ENCODE assay signal across 9 cellular contexts in the genomic region with DNA sequence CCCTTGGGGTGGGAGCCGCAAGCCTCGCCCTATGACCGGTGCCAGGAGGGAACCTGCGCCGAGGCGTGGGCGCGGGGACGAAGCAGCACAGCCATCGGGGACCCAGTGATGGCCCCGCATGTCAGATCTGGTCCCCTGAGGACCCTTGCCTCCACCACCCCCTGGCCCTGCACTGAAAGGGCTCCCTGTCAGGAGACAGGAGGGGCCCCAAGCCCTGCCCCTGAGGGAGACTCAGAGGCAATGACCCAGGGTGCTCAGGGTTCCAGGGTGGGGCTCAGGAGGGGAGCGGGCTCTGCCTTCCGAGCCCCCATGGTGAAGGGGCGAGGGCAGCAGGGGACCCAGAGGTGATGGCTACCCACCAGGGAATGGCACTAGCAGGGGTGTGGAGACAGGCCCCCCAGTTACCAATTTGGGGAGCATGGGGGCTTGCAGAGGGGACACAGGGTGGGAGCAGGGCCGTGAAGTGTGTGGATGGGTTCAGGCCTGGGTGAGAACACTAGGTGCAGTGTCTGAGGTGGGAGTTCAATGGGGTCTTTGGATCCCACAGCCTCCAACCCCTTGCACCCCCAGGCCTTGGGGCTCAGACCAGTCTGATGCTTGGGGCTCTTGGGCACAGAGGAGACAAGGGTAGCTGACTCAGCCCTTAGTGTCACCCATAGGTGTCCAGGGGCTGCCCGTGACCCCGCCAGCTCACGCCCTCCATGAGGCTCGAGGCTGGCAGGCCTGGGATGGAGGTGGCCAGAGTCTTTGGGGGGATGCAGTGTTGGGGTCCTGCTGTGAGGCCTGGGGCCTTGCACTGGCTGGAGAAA. TPM values are rescaled to one million over a fixed set of nuclear protein-coding genes. Genes with fewer than 3 reads are reported as not detected.
A peak's percentile ranks its signal among the peaks of the same experiment; 100 is the strongest.
DNase-seq lines count a peak whose midpoint lies in the region; ATAC-seq and TF ChIP-seq lines count a peak whose summit lies in the region.
"Had no signal": no experiment of that assay in that cellular context is flagged by ENCODE, and none has a peak within 500 bp of the region (broad histone marks: within the 10 kb centered on the region; RNA-seq: fewer than 3 reads in every experiment).

No MANE protein-coding gene starts in this region.

- DNase-seq in AG04449 (ENCODE audit: low read depth, low spot score) (no peak), colonic mucosa (no peak), anterior cingulate cortex (lab: John Stamatoyannopoulos, UW) (no peak), EL (no peak)
- DNase-seq in naive thymus-derived CD4-positive, alpha-beta T cell: no peak
- DNase-seq in stimulated activated CD4-positive, alpha-beta T cell treated with anti-CD3 and anti-CD28 coated beads, Interleukin-12 subunit alpha, Interleukin-12 subunit beta, amount 100 ng/mL, for 4 hours: no peak
- DNase-seq: MG63 had no signal

- peak overlapping the region in 5 of 9 donors; percentile 49 to 85 (median 69) for H3K27ac Mint-ChIP-seq in naive thymus-derived CD4-positive, alpha-beta T cell

- no peak for ATAC-seq in naive thymus-derived CD4-positive, alpha-beta T cell
- no peak for ATAC-seq in HG03521 (IDR thresholded peaks at IDR 0.05; ENCODE audit: unreplicated experiment)

- H3K36me3 ChIP-seq in HUES48 (ENCODE audit: control insufficient read depth, insufficient read depth, low read length) (peaks cover 12% of the 10 kb centered on the region), colonic mucosa (no peaks in the 10 kb centered on the region)
- H3K36me3 ChIP-seq in naive thymus-derived CD4-positive, alpha-beta T cell (ENCODE audit: control insufficient read depth in 2 of 3, insufficient read depth in 3 of 3, low read length in 3 of 3): peaks cover 0 to 11% (median 0%) of the 10 kb centered on the region in 3 experiments

- CTCF ChIA-PET in AG04449 (lab: Yijun Ruan, JAX): interaction anchor here (1.7 to 3.7 kb wide), 3 partner anchors 14 to 19 kb away, joined by 5 to 17 read pairs (median 6); no protein-coding TSS in a partner anchor
- CTCF ChIA-PET in naive thymus-derived CD4-positive, alpha-beta T cell (lab: Charles Lee): interaction anchor here (2.5 kb wide), 1 partner anchor 19 kb away, joined by 7 read pairs; no protein-coding TSS in a partner anchor

- TF ChIP-seq CTCF in AG04449 (IDR thresholded peaks at IDR 0.05; ENCODE audit: insufficient read depth, low read length, missing control alignments): no peak
- no peak for TF ChIP-seq CTCF in colonic mucosa (IDR thresholded peaks at IDR 0.05)

- H3K27me3 ChIP-seq in HUES48 (ENCODE audit: control insufficient read depth, insufficient read depth, low read length) (peaks cover 19% of the 10 kb centered on the region), colonic mucosa (no peaks in the 10 kb centered on the region)
- no peaks in the 10 kb centered on the region for H3K27me3 ChIP-seq in naive thymus-derived CD4-positive, alpha-beta T cell (ENCODE audit: control insufficient read depth in 2 of 2, insufficient read depth in 2 of 2, low read length in 2 of 2)
- H3K27me3 ChIP-seq: MG63 had no signal

- H3K4me3 ChIP-seq in AG04449 (ENCODE audit: low read depth, low read length): peak overlapping the region; percentile 49
- peak overlapping the region; percentile 85 for H3K4me3 ChIP-seq in HUES48 (ENCODE audit: low read depth, low read length)
- H3K4me3 ChIP-seq in colonic mucosa: peak overlapping the region; percentile 80
- H3K4me3 ChIP-seq in naive thymus-derived CD4-positive, alpha-beta T cell (ENCODE audit: low read length): peak overlapping the region; percentile 66
- H3K4me3 ChIP-seq: MG63 had no signal

- POLR2A ChIA-PET in AG04449 (lab: Yijun Ruan, JAX): no interaction called here
- POLR2A ChIA-PET in naive thymus-derived CD4-positive, alpha-beta T cell (lab: Charles Lee): interaction anchor here (1.0 to 4.0 kb wide), 4 partner anchors 17 to 330 kb away, joined by 3 to 26 read pairs (median 8); a partner anchor contains a TSS

- no peaks in the 10 kb centered on the region for H3K9me3 Mint-ChIP-seq in naive thymus-derived CD4-positive, alpha-beta T cell

- no peaks in the 10 kb centered on the region for H3K27me3 Mint-ChIP-seq in naive thymus-derived CD4-positive, alpha-beta T cell

- intact Hi-C loops in colonic mucosa (cut with DNase I): no loop called here
- intact Hi-C loops in naive thymus-derived CD4-positive, alpha-beta T cell (cut with micrococcal nuclease): loop anchor here (1.0 to 5.0 kb wide), 10 partner anchors 17 to 259 kb away; a partner anchor contains a TSS

- H3K9ac ChIP-seq in HUES48 (ENCODE audit: low read depth, low read length) (no peak overlapping the region), colonic mucosa (ENCODE audit: low read depth in 2 of 2, low read length in 2 of 2) (peak overlapping the region; percentile 35 to 66)

- H3K27ac ChIP-seq in HUES48 (ENCODE audit: low read depth, low read length) (no peak overlapping the region), colonic mucosa (no peak overlapping the region)
- H3K27ac ChIP-seq in naive thymus-derived CD4-positive, alpha-beta T cell (ENCODE audit: low read depth, low read length): peak overlapping the region; percentile 60

- peaks cover 0 to 2% (median 0%) of the 10 kb centered on the region in 5 donors for H3K36me3 Mint-ChIP-seq in naive thymus-derived CD4-positive, alpha-beta T cell

- H3K4me1 Mint-ChIP-seq in naive thymus-derived CD4-positive, alpha-beta T cell: peaks cover 5 to 16% (median 11%) of the 10 kb centered on the region in 7 donors

- H3K4me1 ChIP-seq in HUES48 (ENCODE audit: control insufficient read depth, insufficient read depth, low read length) (peaks cover 8% of the 10 kb centered on the region), colonic mucosa (peaks cover 11% of the 10 kb centered on the region)
- peaks cover 20 to 21% of the 10 kb centered on the region in 2 donors for H3K4me1 ChIP-seq in naive thymus-derived CD4-positive, alpha-beta T cell (ENCODE audit: control insufficient read depth in 2 of 2, insufficient read depth in 2 of 2, low read length in 2 of 2)

- H3K4me3 Mint-ChIP-seq in naive thymus-derived CD4-positive, alpha-beta T cell: peak overlapping the region; percentile 48 to 95 (median 59)

- H3K9me3 ChIP-seq in HUES48 (ENCODE audit: control insufficient read depth, insufficient read depth, low read length) (no peaks in the 10 kb centered on the region), colonic mucosa (no peaks in the 10 kb centered on the region)
- H3K9me3 ChIP-seq in naive thymus-derived CD4-positive, alpha-beta T cell (ENCODE audit: control insufficient read depth in 2 of 3, low read length in 3 of 3): no peaks in the 10 kb centered on the region
- H3K9me3 ChIP-seq: MG63 had no signal

RNA-seq across cellular contexts. Expression of a gene that starts 0.5 kb away (rescaled TPM):
- total RNA-seq in colonic mucosa: 1 to 10 TPM; 2.8 to 3.2 TPM
- total RNA-seq in naive thymus-derived CD4-positive, alpha-beta T cell: 1 to 10 TPM; 2.3 to 5.1 (median 3.6) TPM
- 1 to 10 TPM in 1 of 2 donors, under 1 TPM in 1; 0.35 to 1.0 TPM for polyA plus RNA-seq in naive thymus-derived CD4-positive, alpha-beta T cell

RNA-seq across cellular contexts. Expression of a gene that starts 2.5 kb away (rescaled TPM):
- 10 to 100 TPM; 38.4 to 67.0 TPM for total RNA-seq in colonic mucosa
- total RNA-seq in naive thymus-derived CD4-positive, alpha-beta T cell: 10 to 100 TPM; 22.3 to 52.0 (median 31.9) TPM
- 10 to 100 TPM; 12.6 to 19.5 TPM for polyA plus RNA-seq in naive thymus-derived CD4-positive, alpha-beta T cell

RNA-seq across cellular contexts. Expression of a gene that starts 22.7 kb away (rescaled TPM):
- total RNA-seq in colonic mucosa: 10 to 100 TPM in 1 of 2 donors, 1 to 10 TPM in 1; 9.8 to 13.6 TPM
- total RNA-seq in naive thymus-derived CD4-positive, alpha-beta T cell: 10 to 100 TPM in 2 of 5 experiments, 1 to 10 TPM in 3; 2.8 to 14.7 (median 9.6) TPM
- polyA plus RNA-seq in naive thymus-derived CD4-positive, alpha-beta T cell: 1 to 10 TPM; 2.3 to 3.6 TPM

RNA-seq across cellular contexts. Expression of a gene that starts 22.9 kb away (rescaled TPM):
- total RNA-seq in colonic mucosa: 100 to 1,000 TPM; 108 to 139 TPM
- 10 to 100 TPM; 20.0 to 45.4 (median 35.5) TPM for total RNA-seq in naive thymus-derived CD4-positive, alpha-beta T cell
- polyA plus RNA-seq in naive thymus-derived CD4-positive, alpha-beta T cell: 10 to 100 TPM; 26.7 to 43.6 TPM

RNA-seq across cellular contexts. Expression of a gene that starts 30.8 kb away (rescaled TPM):
- total RNA-seq in colonic mucosa: 100 to 1,000 TPM; 106 to 140 TPM
- total RNA-seq in naive thymus-derived CD4-positive, alpha-beta T cell: 100 to 1,000 TPM in 4 of 5 experiments, 10 to 100 TPM in 1; 98.6 to 193 (median 109) TPM
- polyA plus RNA-seq in naive thymus-derived CD4-positive, alpha-beta T cell: 100 to 1,000 TPM; 156 to 243 TPM
